Comparison of ENCODE assay signal across 1 cellular context in genomic region chr19:2837430-2837829, GRCh38.
TF ChIP-seq lines count a peak whose summit lies in the region.

No MANE protein-coding gene starts in this region.

TF ChIP-seq in HepG2, 621 proteins besides CTCF, POLR2A, EP300 and RAD21 (continued from another document):
- TF ChIP-seq HMGXB3 (CRISPR knock-in tag; IDR thresholded peaks at IDR 0.05; ENCODE audit: borderline replicate concordance) (0 out of 2 replicates have a peak, but pooled peaks have one; percentile 74), ATF1 (CRISPR knock-in tag; IDR thresholded peaks at IDR 0.05) (0 out of 2 replicates have a peak, but pooled peaks have one; percentile 32), ZNF607 (CRISPR knock-in tag; IDR thresholded peaks at IDR 0.05; ENCODE audit: borderline replicate concordance) (0 out of 2 replicates have a peak, but pooled peaks have one; percentile 51), NKX3-1 (CRISPR knock-in tag; IDR thresholded peaks at IDR 0.05) (no peak)
